Comparison of ENCODE assay signal across 9 cellular contexts in the genomic region with DNA sequence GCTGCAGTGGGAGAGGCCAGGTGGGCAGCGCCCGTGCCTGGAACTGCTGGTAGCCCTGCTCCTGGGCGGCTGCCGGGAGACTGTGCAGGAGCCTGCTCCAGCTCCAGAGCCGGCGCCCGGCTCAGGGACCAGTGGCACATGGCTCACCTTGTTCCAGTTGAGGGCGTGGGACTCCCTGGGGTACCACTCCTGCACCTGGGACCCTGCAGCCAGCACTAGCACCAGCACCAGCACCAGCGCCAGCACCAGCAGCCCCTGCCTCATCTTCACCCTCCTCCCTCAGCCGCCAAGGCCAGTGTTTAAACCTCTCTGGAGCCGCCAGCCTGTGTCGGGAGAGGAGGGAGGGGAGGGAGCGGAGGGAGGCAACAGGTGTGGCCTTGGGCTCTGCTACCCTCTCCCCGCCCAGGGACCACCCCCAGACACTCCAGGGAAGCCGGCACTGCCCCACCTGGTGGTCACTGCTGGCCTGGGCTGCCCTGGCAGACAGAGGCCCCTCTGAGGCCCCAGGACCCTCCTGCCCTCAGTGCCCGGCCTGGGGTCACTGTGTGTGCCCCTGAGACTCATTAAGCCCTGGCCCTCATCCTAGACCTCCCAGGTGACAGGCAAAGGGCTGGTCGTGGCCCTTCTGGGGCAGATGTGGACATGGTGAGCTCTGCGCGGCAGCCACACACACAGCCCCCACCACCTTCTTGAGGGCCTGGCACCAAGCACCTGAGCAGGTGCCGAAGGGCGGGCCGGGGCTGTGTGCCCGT. TPM values are rescaled to one million over a fixed set of nuclear protein-coding genes. Genes with fewer than 3 reads are reported as not detected.
DNase-seq lines count a peak whose midpoint lies in the region; ATAC-seq, FAIRE-seq and TF ChIP-seq lines count a peak whose summit lies in the region.
"Had no signal": no experiment of that assay in that cellular context is flagged by ENCODE, and none has a peak within 500 bp of the region (broad histone marks: within the 10 kb centered on the region; RNA-seq: fewer than 3 reads in every experiment).

LCN10 (minus strand) TSS at position 301 of the 752 bp plus-strand sequence; CDS start at position 264, 37 bp downstream.

- H2BK20ac ChIP-seq in H9 (ENCODE audit: low read depth, low read length, poor library complexity, severe bottlenecking): no peak within 1 kb of the TSS

- H4K5ac ChIP-seq in H9 (ENCODE audit: insufficient read length, low read depth, low read length): no peak within 1 kb of the TSS

- H3K4me1 ChIP-seq in H9 (ENCODE audit: insufficient read depth, low read length) (no peaks in the 10 kb centered on the region), left lung (peaks cover 15 to 20% of the 10 kb centered on the region in 2 donors), Karpas-422 (ENCODE audit: low read length) (peaks cover 10% of the 10 kb centered on the region)

- H3K56ac ChIP-seq in H9 (ENCODE audit: insufficient read length, low read depth, low read length): no peak within 1 kb of the TSS

- no peaks in the 10 kb centered on the region for H3K9me2 ChIP-seq in Karpas-422 (replicated peaks; ENCODE audit: insufficient read depth, low read length)

- in situ Hi-C loops in ACHN (cut with HindIII; ENCODE audit: low pct_ligation_motif_present, low pct_unique_long_range_greater_than_20kb, low sequenced_read_pairs): no loop called here

- H3T11ph ChIP-seq in H9 (ENCODE audit: low read length): no peak within 1 kb of the TSS

- no peaks in the 10 kb centered on the region for H3K79me1 ChIP-seq in H9 (ENCODE audit: insufficient read depth, low read depth, low read length, poor library complexity, severe bottlenecking)

- H3K4me2 ChIP-seq in H9 (ENCODE audit: insufficient read depth, insufficient read length, low read length) (no peak within 1 kb of the TSS), Karpas-422 (ENCODE audit: low read depth, low read length, poor library complexity, severe bottlenecking) (no peak within 1 kb of the TSS)

- H4K8ac ChIP-seq in H9 (replicated peaks; ENCODE audit: insufficient read length, low read depth, low read length): no peak within 1 kb of the TSS

- peaks cover 7% of the 10 kb centered on the region for H3K27me3 Mint-ChIP-seq in H9 (ENCODE audit: low read depth)
- H3K27me3 Mint-ChIP-seq in activated naive CD8-positive, alpha-beta T cell treated with anti-CD3 and anti-CD28 coated beads for 36 hours: peaks cover 12% of the 10 kb centered on the region
- H3K27me3 Mint-ChIP-seq in immature natural killer cell (ENCODE audit: low read depth in 3 of 3): peaks cover 3 to 5% (median 4%) of the 10 kb centered on the region in 3 donors

- H3K79me2 ChIP-seq in H9 (ENCODE audit: insufficient read depth, low read length) (no peaks in the 10 kb centered on the region), Karpas-422 (ENCODE audit: low read length) (no peaks in the 10 kb centered on the region)

- TF ChIP-seq CTCF in H9 (conservative IDR thresholded peaks at IDR 0.05) (peak; percentile 70), left lung (IDR thresholded peaks at IDR 0.05) (no peak)

- H4K20me1 ChIP-seq in H9 (ENCODE audit: control insufficient read depth, insufficient read depth, insufficient read length) (no peaks in the 10 kb centered on the region), Karpas-422 (ENCODE audit: insufficient read depth, low read depth, low read length) (peaks cover 3% of the 10 kb centered on the region; the same call in 1 of the 2 replicates)

- H3K23ac ChIP-seq in H9 (ENCODE audit: insufficient read length, low read depth, low read length): no peak within 1 kb of the TSS

- peak; percentile 29 for DNase-seq in ACHN
- peak; percentile 92 for DNase-seq in H9
- no peak for DNase-seq in activated naive CD8-positive, alpha-beta T cell treated with anti-CD3 and anti-CD28 coated beads for 36 hours
- DNase-seq in left lung: peak in 1 of 2 donors; percentile 75
- DNase-seq in urothelium cell line (ENCODE audit: low spot score): no peak
- no peak for DNase-seq in Karpas-422
- no peak for DNase-seq in immature natural killer cell
- no peak for DNase-seq in NCI-H1048 (lab: John Stamatoyannopoulos, UW)

- H3K9me3 Mint-ChIP-seq in H9 (no peaks in the 10 kb centered on the region), immature natural killer cell (no peaks in the 10 kb centered on the region)
- H3K9me3 Mint-ChIP-seq in activated naive CD8-positive, alpha-beta T cell treated with anti-CD3 and anti-CD28 coated beads for 36 hours: no peaks in the 10 kb centered on the region
- H3K9me3 Mint-ChIP-seq: T-helper 1 cell treated with Interleukin-12 subunit alpha and Interleukin-12 subunit beta and Interleukin-4 antibody, amounts not matched to agents 30 μg/mL and 1 μg/mL, for 36 hours had no signal

- H2BK12ac ChIP-seq in H9 (ENCODE audit: insufficient read length, low read depth, low read length): no peak within 1 kb of the TSS

- H3K9me3 ChIP-seq in H9 (ENCODE audit: control insufficient read depth, low read depth, low read length) (no peaks in the 10 kb centered on the region), left lung (no peaks in the 10 kb centered on the region), Karpas-422 (ENCODE audit: low read length) (no peaks in the 10 kb centered on the region)

- H3K27ac Mint-ChIP-seq in H9 (no peak within 1 kb of the TSS), immature natural killer cell (no peak within 1 kb of the TSS)
- H3K27ac Mint-ChIP-seq in activated naive CD8-positive, alpha-beta T cell treated with anti-CD3 and anti-CD28 coated beads for 36 hours: peak within 1 kb of the TSS; percentile 72
- H3K27ac Mint-ChIP-seq: T-helper 1 cell treated with Interleukin-12 subunit alpha and Interleukin-12 subunit beta and Interleukin-4 antibody, amounts not matched to agents 30 μg/mL and 1 μg/mL, for 36 hours had no signal

- H3K36me3 ChIP-seq in left lung (no peaks in the 10 kb centered on the region), Karpas-422 (ENCODE audit: insufficient read depth, low read length) (no peaks in the 10 kb centered on the region)

- peak; percentile 10 for ATAC-seq in left lung

- no peak within 1 kb of the TSS for H3K18ac ChIP-seq in H9 (ENCODE audit: insufficient read length, low read depth, low read length)

- H3K14ac ChIP-seq in H9 (ENCODE audit: insufficient read depth, low read length): no peak within 1 kb of the TSS; the same call in 1 of the 2 replicates

- H3K4me3 ChIP-seq in left lung: no peak within 1 kb of the TSS
- H3K4me3 ChIP-seq in Karpas-422 (ENCODE audit: low read length): no peak within 1 kb of the TSS

- intact Hi-C loops in left lung (cut with DNase I): no loop called here

- peaks cover 3% of the 10 kb centered on the region for H3K23me2 ChIP-seq in H9 (ENCODE audit: insufficient read length, low read depth, low read length, poor library complexity, severe bottlenecking)

- H2AFZ ChIP-seq in H9 (ENCODE audit: low read length) (no peak within 1 kb of the TSS), Karpas-422 (ENCODE audit: low read length) (no peak within 1 kb of the TSS)

- H2BK15ac ChIP-seq in H9 (ENCODE audit: low read depth, low read length): no peak within 1 kb of the TSS

- FAIRE-seq in urothelium cell line (lab: Jason Lieb, UNC): no peak

- no peak within 1 kb of the TSS for H4K91ac ChIP-seq in H9 (ENCODE audit: insufficient read length, low read depth, low read length)

- no peak within 1 kb of the TSS for H2AK5ac ChIP-seq in H9 (ENCODE audit: insufficient read length, low read length)

- no peaks in the 10 kb centered on the region for H3K27me3 ChIP-seq in H9 (ENCODE audit: insufficient read depth, low read length)
- H3K27me3 ChIP-seq in left lung: peaks cover 16 to 53% of the 10 kb centered on the region in 2 donors
- no peaks in the 10 kb centered on the region for H3K27me3 ChIP-seq in Karpas-422 (ENCODE audit: low read length)

- H3K36me3 Mint-ChIP-seq in H9 (ENCODE audit: insufficient read depth in 1 of 3, low read depth in 3 of 3) (no peaks in the 10 kb centered on the region), immature natural killer cell (no peaks in the 10 kb centered on the region)
- peaks cover 6% of the 10 kb centered on the region for H3K36me3 Mint-ChIP-seq in activated naive CD8-positive, alpha-beta T cell treated with anti-CD3 and anti-CD28 coated beads for 36 hours

- no peak within 1 kb of the TSS for H3K27ac ChIP-seq in H9 (ENCODE audit: insufficient read length, low read depth, low read length)
- H3K27ac ChIP-seq in left lung: no peak within 1 kb of the TSS
- no peak within 1 kb of the TSS for H3K27ac ChIP-seq in Karpas-422 (ENCODE audit: low read length)

- H2BK5ac ChIP-seq in H9 (ENCODE audit: insufficient read length, low read length): no peak within 1 kb of the TSS

- H3K4me1 Mint-ChIP-seq in H9 (peaks cover 0 to 16% of the 10 kb centered on the region in 2 experiments; a peak in 1 of 4 replicates), immature natural killer cell (no peaks in the 10 kb centered on the region)
- H3K4me1 Mint-ChIP-seq in activated naive CD8-positive, alpha-beta T cell treated with anti-CD3 and anti-CD28 coated beads for 36 hours: peaks cover 19% of the 10 kb centered on the region

- WGBS in H9 (ENCODE audit: extremely low coverage, insufficient read length, low lambda C conversion rate): no CpG with 5 or more reads among the region's 23 CpGs

- H3K4me3 Mint-ChIP-seq in H9: peak within 1 kb of the TSS in 1 of 2 experiments; percentile 40; a peak in 1 of 5 replicates
- H3K4me3 Mint-ChIP-seq in activated naive CD8-positive, alpha-beta T cell treated with anti-CD3 and anti-CD28 coated beads for 36 hours: peak within 1 kb of the TSS; percentile 79
- no peak within 1 kb of the TSS for H3K4me3 Mint-ChIP-seq in immature natural killer cell
- H3K4me3 Mint-ChIP-seq: T-helper 1 cell treated with Interleukin-12 subunit alpha and Interleukin-12 subunit beta and Interleukin-4 antibody, amounts not matched to agents 30 μg/mL and 1 μg/mL, for 36 hours had no signal

- H3K4ac ChIP-seq in H9 (ENCODE audit: low read depth, low read length): no peak within 1 kb of the TSS

- no peak within 1 kb of the TSS for H2BK120ac ChIP-seq in H9 (ENCODE audit: low read depth, low read length, poor library complexity, severe bottlenecking)

- H3K9ac ChIP-seq in H9 (ENCODE audit: extremely low read depth, insufficient read length, low read length) (no peak within 1 kb of the TSS), Karpas-422 (ENCODE audit: low read length) (no peak within 1 kb of the TSS)

RNA-seq across cellular contexts. Expression of gene LCN10, which starts in this region (rescaled TPM):
- total RNA-seq in H9 (2021) (0.75 and 1.5 TPM in 2 replicates), left lung (10 to 100 TPM in 1 of 2 donors, under 1 TPM in 1; 0.32 to 10.0 TPM)
- total RNA-seq in activated naive CD8-positive, alpha-beta T cell treated with anti-CD3 and anti-CD28 coated beads for 36 hours: 1 to 10 TPM; 5.4 to 6.1 TPM
- not detected in 2 replicates for total RNA-seq in Karpas-422 (2014; rRNA removed; shearing (Covaris generic); ENCODE audit: low replicate concordance)
- polyA plus RNA-seq in immature natural killer cell: not detected

Comparison
In these comparisons a context has a peak if more than half of its experiments do, and no peak if none do; other contexts are left out.
1. DNase-seq: peak in ACHN (single experiment) and H9 (single experiment); none in activated naive CD8-positive, alpha-beta T cell treated with anti-CD3 and anti-CD28 coated beads for 36 hours (single experiment), urothelium cell line (single experiment), Karpas-422 (single experiment), immature natural killer cell (0 of 3) and NCI-H1048 (single experiment).